In genomic region chr2:172253190-172254052, GRCh38 we compare ENCODE assay signal across 8 cellular contexts.
A peak's percentile ranks its signal among the peaks of the same experiment; 100 is the strongest.
DNase-seq lines count a peak whose midpoint lies in the region; ATAC-seq, FAIRE-seq and TF ChIP-seq lines count a peak whose summit lies in the region.

No MANE protein-coding gene starts in this region.

- TF ChIP-seq CTCF in epithelial cell of esophagus (IDR thresholded peaks at IDR 0.05; ENCODE audit: insufficient read depth, low read depth, low read length, missing control alignments) (no peak), pancreas (IDR thresholded peaks at IDR 0.05) (no peak)

- 60 to 61% methylated on average over 16 of the region's 16 CpGs for WGBS in pancreas, 2 donors

- H3K4me3 ChIP-seq in epithelial cell of esophagus (ENCODE audit: low read length) (no peak overlapping the region), pancreas (no peak overlapping the region)

- no peaks in the 10 kb centered on the region for H3K36me3 ChIP-seq in pancreas

- peak; percentile 87 for DNase-seq in AG08396 (ENCODE audit: low spot score)
- peak; percentile 100 for DNase-seq in HT1080 (ENCODE audit: low read depth)
- DNase-seq in activated CD4-positive, alpha-beta T cell treated with anti-CD3 and anti-CD28 coated beads, Interleukin-2, amount 50 U/mL, for 48 hours: peak; percentile 72 to 73
- peak; percentile 100 for DNase-seq in epithelial cell of esophagus (ENCODE audit: low read depth)
- DNase-seq in pancreas: peak in 2 of 6 donors; percentile 56 to 57
- no peak for DNase-seq in NAMALWA (ENCODE audit: low spot score)

- FAIRE-seq in pancreas (lab: Jason Lieb, UNC): no peak

- intact Hi-C loops in pancreas (cut with DNase I): no loop called here

- H3K27me3 ChIP-seq in pancreas: no peaks in the 10 kb centered on the region

- H3K9me3 ChIP-seq in pancreas: no peaks in the 10 kb centered on the region

- no peak overlapping the region for H3K27ac ChIP-seq in pancreas

- peaks cover 0 to 4% (median 0%) of the 10 kb centered on the region in 3 donors for H3K4me1 ChIP-seq in pancreas

- ATAC-seq in pancreas (peak; percentile 83 to 89 (median 86)), HG03108 (IDR thresholded peaks at IDR 0.05; ENCODE audit: unreplicated experiment) (no peak), GM21825 (IDR thresholded peaks at IDR 0.05; ENCODE audit: unreplicated experiment) (no peak)

Comparison
In these comparisons a context has a peak if more than half of its experiments do, and no peak if none do; other contexts are left out.
1. ATAC-seq: peak in pancreas (4 of 4); none in HG03108 (single experiment) and GM21825 (single experiment).